ENCODE assay signal across 26 cellular contexts in genomic region chr4:136867465-136867864, GRCh38.
"Had no signal": no experiment of that assay in that cellular context is flagged by ENCODE, and none has a peak within 500 bp of the region (broad histone marks: within the 10 kb centered on the region; RNA-seq: fewer than 3 reads in every experiment).

No MANE protein-coding gene starts in this region.

- H3K27ac ChIP-seq: left ventricle myocardium inferior, neutrophil, skin epidermis, stomach, thyroid gland, upper lobe of left lung, vagina, VCaP had no signal

- H3K9me3 ChIP-seq: left ventricle myocardium inferior, mucosa of descending colon, neutrophil, stomach, thyroid gland, upper lobe of left lung, vagina had no signal

- H3K36me3 ChIP-seq: left ventricle myocardium inferior, neutrophil, stomach, thyroid gland, upper lobe of left lung, vagina had no signal

- DNase-seq: activated CD4-positive, alpha-beta T cell treated with anti-CD3 and anti-CD28 coated beads, Interleukin-2, amount 50 U/mL, for 1 hour; activated CD8-positive, alpha-beta T cell treated with anti-CD3 and anti-CD28 coated beads for 36 hours; activated gamma-delta T cell treated with Interleukin-2 at 50 U/mL for 16 hours; activated naive CD4-positive, alpha-beta T cell treated with anti-CD3 and anti-CD28 coated beads, Interleukin-2, amount 50 U/mL, for 16 hours; activated T-cell treated with anti-CD3 and anti-CD28 coated beads, Interleukin-2, amount 50 U/mL, for 4 hours; amniotic stem cell; central memory CD4-positive, alpha-beta T cell; effector CD4-positive, alpha-beta T cell; islet precursor cell; left ventricle myocardium inferior; mucosa of descending colon; stimulated activated CD4-positive, alpha-beta T cell treated with anti-CD3 and anti-CD28 coated beads, Interleukin-4, amount 100 ng/mL, for 24 hours; stimulated activated naive B cell treated with anti-CD40 and anti-IgM and Interleukin-4, amounts not matched to agents 10 μg/mL and 1 μg/mL and 100 μg/mL, for 72 hours; stomach; thyroid gland; upper lobe of left lung had no signal

- H3K36me3 Mint-ChIP-seq: natural killer cell treated with Interleukin-12 subunit alpha and Interleukin-12 subunit beta and Interleukin-15 and Interleukin-18, amount 100 ng/mL, for 72 hours; stimulated activated naive B cell treated with anti-CD40 and anti-IgM and Interleukin-4, amounts not matched to agents 10 μg/mL and 1 μg/mL and 100 μg/mL, for 72 hours had no signal

- H3K4me1 ChIP-seq: thyroid gland, upper lobe of left lung, vagina had no signal

- H3K4me3 Mint-ChIP-seq: activated CD8-positive, alpha-beta T cell treated with anti-CD3 and anti-CD28 coated beads for 36 hours; activated T-cell treated with anti-CD3 and anti-CD28 coated beads, Interleukin-2, amount 50 U/mL, for 4 hours; activated T-helper 17 cell treated with anti-CD3 and anti-CD28 coated beads, Interleukin-2, amount 50 U/mL, for 72 hours; dendritic cell treated with granulocyte-macrophage colony-stimulating factor and Interleukin-4, amounts not matched to agents 40 ng/mL and 50 ng/mL, for 4 days; natural killer cell treated with Interleukin-12 subunit alpha and Interleukin-12 subunit beta and Interleukin-15 and Interleukin-18, amount 100 ng/mL, for 72 hours; stimulated activated naive B cell treated with anti-CD40 and anti-IgM and Interleukin-4, amounts not matched to agents 10 μg/mL and 1 μg/mL and 100 μg/mL, for 72 hours had no signal

- H3K4me1 Mint-ChIP-seq: activated T-helper 17 cell treated with anti-CD3 and anti-CD28 coated beads, Interleukin-2, amount 50 U/mL, for 72 hours; stimulated activated naive B cell treated with anti-CD40 and anti-IgM and Interleukin-4, amounts not matched to agents 10 μg/mL and 1 μg/mL and 100 μg/mL, for 72 hours had no signal

- H3K4me3 ChIP-seq: left ventricle myocardium inferior, lung, mucosa of descending colon, skin epidermis, stomach, thyroid gland, upper lobe of left lung, vagina had no signal

- H3K9me3 Mint-ChIP-seq: activated CD8-positive, alpha-beta T cell treated with anti-CD3 and anti-CD28 coated beads for 36 hours; activated T-cell treated with anti-CD3 and anti-CD28 coated beads, Interleukin-2, amount 50 U/mL, for 4 hours; activated T-helper 17 cell treated with anti-CD3 and anti-CD28 coated beads, Interleukin-2, amount 50 U/mL, for 72 hours; dendritic cell treated with granulocyte-macrophage colony-stimulating factor and Interleukin-4, amounts not matched to agents 40 ng/mL and 50 ng/mL, for 4 days; natural killer cell treated with Interleukin-12 subunit alpha and Interleukin-12 subunit beta and Interleukin-15 and Interleukin-18, amount 100 ng/mL, for 72 hours; stimulated activated naive B cell treated with anti-CD40 and anti-IgM and Interleukin-4, amounts not matched to agents 10 μg/mL and 1 μg/mL and 100 μg/mL, for 72 hours had no signal

- H3K27me3 ChIP-seq: neutrophil, stomach, thyroid gland, upper lobe of left lung, vagina had no signal

- ATAC-seq: activated CD8-positive, alpha-beta T cell treated with anti-CD3 and anti-CD28 coated beads for 36 hours; activated T-cell treated with anti-CD3 and anti-CD28 coated beads, Interleukin-2, amount 50 U/mL, for 4 hours; activated T-helper 17 cell treated with anti-CD3 and anti-CD28 coated beads, Interleukin-2, amount 50 U/mL, for 72 hours; mucosa of descending colon; sciatic nerve had no signal

- H3K27ac Mint-ChIP-seq: activated CD8-positive, alpha-beta T cell treated with anti-CD3 and anti-CD28 coated beads for 36 hours; activated T-helper 17 cell treated with anti-CD3 and anti-CD28 coated beads, Interleukin-2, amount 50 U/mL, for 72 hours; dendritic cell treated with granulocyte-macrophage colony-stimulating factor and Interleukin-4, amounts not matched to agents 40 ng/mL and 50 ng/mL, for 4 days; natural killer cell treated with Interleukin-12 subunit alpha and Interleukin-12 subunit beta and Interleukin-15 and Interleukin-18, amount 100 ng/mL, for 72 hours; progenitor cell of endocrine pancreas; stimulated activated naive B cell treated with anti-CD40 and anti-IgM and Interleukin-4, amounts not matched to agents 10 μg/mL and 1 μg/mL and 100 μg/mL, for 72 hours had no signal

- H3K27me3 Mint-ChIP-seq: activated CD8-positive, alpha-beta T cell treated with anti-CD3 and anti-CD28 coated beads for 36 hours; activated T-helper 17 cell treated with anti-CD3 and anti-CD28 coated beads, Interleukin-2, amount 50 U/mL, for 72 hours; dendritic cell treated with granulocyte-macrophage colony-stimulating factor and Interleukin-4, amounts not matched to agents 40 ng/mL and 50 ng/mL, for 4 days; natural killer cell treated with Interleukin-12 subunit alpha and Interleukin-12 subunit beta and Interleukin-15 and Interleukin-18, amount 100 ng/mL, for 72 hours; progenitor cell of endocrine pancreas; stimulated activated naive B cell treated with anti-CD40 and anti-IgM and Interleukin-4, amounts not matched to agents 10 μg/mL and 1 μg/mL and 100 μg/mL, for 72 hours had no signal
